Comparison of ENCODE assay signal across 15 cellular contexts in the genomic region with DNA sequence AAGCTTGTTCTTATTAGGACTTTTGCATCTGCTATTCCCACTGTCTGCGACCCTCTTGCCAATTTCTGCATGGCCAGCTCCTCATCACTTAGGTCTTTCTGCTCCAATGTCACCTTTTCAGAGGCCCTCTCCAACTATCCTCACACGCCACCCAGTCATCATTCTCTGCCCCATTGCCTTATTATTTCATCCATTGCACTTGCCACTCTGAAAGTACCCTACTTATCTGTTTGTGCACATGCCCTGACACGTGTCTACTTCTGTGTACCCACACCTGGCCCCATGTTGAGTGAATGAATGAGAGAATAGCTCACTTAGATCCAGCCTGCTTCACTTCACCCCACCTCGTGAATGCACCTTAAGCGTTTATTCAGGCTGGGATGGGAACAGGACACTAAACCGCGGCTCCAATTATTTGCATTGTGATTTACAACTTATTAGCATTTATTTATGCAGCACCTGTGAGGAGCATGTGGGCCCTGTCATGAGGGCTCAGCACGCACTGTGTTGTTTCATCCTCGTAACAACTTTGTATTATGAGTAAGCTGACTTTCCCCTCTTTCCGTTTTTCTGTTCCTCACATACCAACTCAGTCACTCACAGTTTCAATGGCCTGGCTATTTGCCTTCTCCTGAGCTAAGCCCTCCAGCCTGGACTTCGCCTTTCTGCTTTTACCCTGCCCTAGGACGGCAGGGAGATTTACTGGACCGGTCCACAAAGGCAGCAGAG.
A peak's percentile ranks its signal among the peaks of the same experiment; 100 is the strongest.
DNase-seq lines count a peak whose midpoint lies in the region; TF ChIP-seq lines count a peak whose summit lies in the region.
"Had no signal": no experiment of that assay in that cellular context is flagged by ENCODE, and none has a peak within 500 bp of the region (broad histone marks: within the 10 kb centered on the region; RNA-seq: fewer than 3 reads in every experiment).

No MANE protein-coding gene starts in this region.

- H3K36me3 Mint-ChIP-seq in MCF 10A (ENCODE audit: insufficient read depth, unreplicated experiment), result no peaks in the 10 kb centered on the region
- H3K36me3 Mint-ChIP-seq: naive thymus-derived CD4-positive, alpha-beta T cell had no signal

- no peak overlapping the region for H3K27ac Mint-ChIP-seq in MCF 10A (ENCODE audit: low read depth, unreplicated experiment)
- H3K27ac Mint-ChIP-seq: naive thymus-derived CD4-positive, alpha-beta T cell had no signal

- H3K4me1 ChIP-seq in mammary epithelial cell (ENCODE audit: insufficient read depth, low read length) (no peaks in the 10 kb centered on the region), colonic mucosa (no peaks in the 10 kb centered on the region)
- H3K4me1 ChIP-seq: tibial artery had no signal

- POLR2A ChIA-PET in MCF 10A (lab: Yijun Ruan, JAX), result interaction anchor here (1.0 kb wide), 1 partner anchor 15 kb away, joined by 3 read pairs; no protein-coding TSS in a partner anchor

- no peaks in the 10 kb centered on the region for H3K79me2 ChIP-seq in mammary epithelial cell (ENCODE audit: insufficient read depth, low read length)

- WGBS in mammary epithelial cell (ENCODE audit: low coverage, missing lambda C conversion rate), result 80% methylated on average over 13 of the region's 13 CpGs

- H3K36me3 ChIP-seq in mammary epithelial cell (ENCODE audit: insufficient read depth, low read length) (no peaks in the 10 kb centered on the region), colonic mucosa (no peaks in the 10 kb centered on the region)
- H3K36me3 ChIP-seq: tibial artery had no signal

- H4K20me1 ChIP-seq in mammary epithelial cell (ENCODE audit: insufficient read depth, low read length), result no peaks in the 10 kb centered on the region

- dilution Hi-C loops in mammary epithelial cell (cut with HindIII; ENCODE audit: low sequenced_read_pairs), result no loop called here

- intact Hi-C loops in mammary epithelial cell (cut with micrococcal nuclease), result no loop called here
- intact Hi-C loops in MCF 10A (cut with micrococcal nuclease), result no loop called here
- intact Hi-C loops in colonic mucosa (cut with DNase I), result no loop called here

- no peak for TF ChIP-seq CTCF in mammary epithelial cell (conservative IDR thresholded peaks at IDR 0.05 in 1 of 2, IDR thresholded peaks at IDR 0.05 in 1 of 2; ENCODE audit: extremely low read depth in 1 of 2, insufficient read depth in 1 of 2, low read depth in 1 of 2, low read length in 2 of 2)
- no peak for TF ChIP-seq CTCF in MCF 10A (IDR thresholded peaks at IDR 0.05; ENCODE audit: unreplicated experiment)
- TF ChIP-seq CTCF in fibroblast of pulmonary artery (IDR thresholded peaks at IDR 0.05; ENCODE audit: low read length, missing control alignments), result no peak
- TF ChIP-seq CTCF in colonic mucosa (IDR thresholded peaks at IDR 0.05), result no peak

- no peak overlapping the region for H2AFZ ChIP-seq in mammary epithelial cell (ENCODE audit: low read depth, low read length)

- in situ Hi-C loops in mammary epithelial cell (cut with MboI; ENCODE audit: low sequenced_read_pairs in 2 of 2), result no loop called here

- H3K9me3 ChIP-seq in mammary epithelial cell (replicated peaks; ENCODE audit: insufficient read depth, low read length) (no peaks in the 10 kb centered on the region), colonic mucosa (no peaks in the 10 kb centered on the region)

- no peaks in the 10 kb centered on the region for H3K27me3 Mint-ChIP-seq in MCF 10A (ENCODE audit: insufficient read depth, unreplicated experiment)
- H3K27me3 Mint-ChIP-seq: naive thymus-derived CD4-positive, alpha-beta T cell had no signal

- H3K4me2 ChIP-seq in mammary epithelial cell (ENCODE audit: insufficient read depth, low read depth, low read length), result no peak overlapping the region

- H3K9ac ChIP-seq in mammary epithelial cell (ENCODE audit: insufficient read depth, low read length), result no peak overlapping the region
- no peak overlapping the region for H3K9ac ChIP-seq in colonic mucosa (ENCODE audit: low read depth in 2 of 2, low read length in 2 of 2)

- H3K27me3 ChIP-seq in mammary epithelial cell (ENCODE audit: insufficient read depth, low read length), result no peaks in the 10 kb centered on the region
- no peaks in the 10 kb centered on the region for H3K27me3 ChIP-seq in colonic mucosa

- DNase-seq in mammary epithelial cell, result peak; percentile 17
- DNase-seq in MCF 10A (ENCODE audit: unreplicated experiment), result no peak
- peak; percentile 50 for DNase-seq in NCI-H774 (lab: John Stamatoyannopoulos, UW)
- DNase-seq in fibroblast of pulmonary artery (ENCODE audit: low read depth), result peak; percentile 84
- DNase-seq in colonic mucosa, result no peak
- no peak for DNase-seq in 8988T
- DNase-seq in HK-2 (ENCODE audit: unreplicated experiment), result no peak
- no peak for DNase-seq in nucleus accumbens (lab: John Stamatoyannopoulos, UW)
- DNase-seq: activated naive CD4-positive, alpha-beta T cell; Kasumi-1; kidney glomerular epithelial cell; naive thymus-derived CD4-positive, alpha-beta T cell; T1000; tibial artery had no signal

- no peak overlapping the region for H3K4me3 Mint-ChIP-seq in MCF 10A (ENCODE audit: unreplicated experiment)
- H3K4me3 Mint-ChIP-seq: naive thymus-derived CD4-positive, alpha-beta T cell had no signal

- H3K4me1 Mint-ChIP-seq in MCF 10A (ENCODE audit: insufficient read depth, unreplicated experiment), result no peaks in the 10 kb centered on the region
- H3K4me1 Mint-ChIP-seq: naive thymus-derived CD4-positive, alpha-beta T cell had no signal

- CTCF ChIA-PET in mammary epithelial cell (lab: Charles Lee; ENCODE audit: low non-redundant PET) (no interaction called here), MCF 10A (lab: Yijun Ruan, JAX) (no interaction called here)

- H3K9me3 Mint-ChIP-seq in MCF 10A (ENCODE audit: unreplicated experiment), result no peaks in the 10 kb centered on the region

- BruUV-seq in mammary epithelial cell (replicated peaks; lab: Mats Ljungman, UMichigan) (no TSS peak), MCF 10A (replicated peaks; lab: Mats Ljungman, UMichigan) (no TSS peak)

- H3K4me3 ChIP-seq in mammary epithelial cell (replicated peaks in 1 of 3; ENCODE audit: insufficient read depth in 1 of 3, low read depth in 2 of 3, low read length in 3 of 3) (no peak overlapping the region), fibroblast of pulmonary artery (replicated peaks; ENCODE audit: low read depth, low read length) (peak overlapping the region; percentile 46), colonic mucosa (no peak overlapping the region)
- H3K4me3 ChIP-seq: tibial artery had no signal

- no peak overlapping the region for H3K27ac ChIP-seq in mammary epithelial cell (ENCODE audit: insufficient read depth, low read depth, low read length)
- H3K27ac ChIP-seq in colonic mucosa, result no peak overlapping the region
- H3K27ac ChIP-seq: RWPE1, tibial artery had no signal

Comparison
In these comparisons a context has a peak if more than half of its experiments do, and no peak if none do; other contexts are left out.
1. DNase-seq: peak in mammary epithelial cell (single experiment), NCI-H774 (single experiment) and fibroblast of pulmonary artery (single experiment); none in MCF 10A (single experiment), colonic mucosa (single experiment), 8988T (single experiment), HK-2 (single experiment) and nucleus accumbens (0 of 56).